In genomic region chr4:48546336-48546735, GRCh38 we compare ENCODE assay signal across 8 cellular contexts. TPM values are rescaled to one million over a fixed set of nuclear protein-coding genes. Genes with fewer than 3 reads are reported as not detected.
DNase-seq lines count a peak whose midpoint lies in the region; ATAC-seq, FAIRE-seq and TF ChIP-seq lines count a peak whose summit lies in the region.

No MANE protein-coding gene starts in this region.

- FAIRE-seq in GM18507 (lab: Jason Lieb, UNC) (peak; percentile 45), RCC 7860 (lab: Jason Lieb, UNC) (peak; percentile 36), endometrium (lab: Jason Lieb, UNC) (peak; percentile 48)

- peaks cover 93% of the 10 kb centered on the region for H3K36me3 ChIP-seq in CD4-positive, CD25-positive, alpha-beta regulatory T cell (ENCODE audit: control insufficient read depth, insufficient read depth, low read length)
- H3K36me3 ChIP-seq in ovary (no peaks in the 10 kb centered on the region), suprapubic skin (peaks cover 90% of the 10 kb centered on the region)

- no peaks in the 10 kb centered on the region for H3K27me3 Mint-ChIP-seq in CD4-positive, CD25-positive, alpha-beta regulatory T cell

- no peaks in the 10 kb centered on the region for H3K9me3 ChIP-seq in CD4-positive, CD25-positive, alpha-beta regulatory T cell (ENCODE audit: control insufficient read depth in 2 of 2, low read length in 2 of 2)
- H3K9me3 ChIP-seq in ovary (no peaks in the 10 kb centered on the region), suprapubic skin (no peaks in the 10 kb centered on the region)

- no peaks in the 10 kb centered on the region for H3K4me1 ChIP-seq in CD4-positive, CD25-positive, alpha-beta regulatory T cell (ENCODE audit: control insufficient read depth, insufficient read depth, low read length, poor library complexity, severe bottlenecking)
- H3K4me1 ChIP-seq in ovary (ENCODE audit: insufficient read depth) (no peaks in the 10 kb centered on the region), suprapubic skin (no peaks in the 10 kb centered on the region)

- WGBS in ovary, 3 donors, result 53 to 63% (median 60%) methylated on average over 2 of the region's 2 CpGs
- WGBS in suprapubic skin, result 69% methylated on average over 2 of the region's 2 CpGs

- TF ChIP-seq POLR2A in ovary (IDR thresholded peaks at IDR 0.05) (no peak), suprapubic skin (IDR thresholded peaks at IDR 0.05) (no peak)

- peaks cover 0 to 4% (median 0%) of the 10 kb centered on the region in 4 donors for H3K4me1 Mint-ChIP-seq in CD4-positive, CD25-positive, alpha-beta regulatory T cell

- ATAC-seq in CD4-positive, CD25-positive, alpha-beta regulatory T cell (ENCODE audit: low read depth in 2 of 2), result no peak
- ATAC-seq in GM18867 (IDR thresholded peaks at IDR 0.05; ENCODE audit: unreplicated experiment), result no peak

- H3K27me3 ChIP-seq in CD4-positive, CD25-positive, alpha-beta regulatory T cell (ENCODE audit: control insufficient read depth, insufficient read depth, low read length), result no peaks in the 10 kb centered on the region
- H3K27me3 ChIP-seq in ovary, result no peaks in the 10 kb centered on the region
- H3K27me3 ChIP-seq in suprapubic skin, result no peaks in the 10 kb centered on the region

- peak overlapping the region in 1 of 3 donors; percentile 67 for H3K27ac Mint-ChIP-seq in CD4-positive, CD25-positive, alpha-beta regulatory T cell

- H3K27ac ChIP-seq in CD4-positive, CD25-positive, alpha-beta regulatory T cell (ENCODE audit: insufficient read depth, low read length, poor library complexity, severe bottlenecking), result no peak overlapping the region
- H3K27ac ChIP-seq in ovary, result no peak overlapping the region
- H3K27ac ChIP-seq in suprapubic skin, result no peak overlapping the region

- no peaks in the 10 kb centered on the region for H3K9me3 Mint-ChIP-seq in CD4-positive, CD25-positive, alpha-beta regulatory T cell

- H3K4me3 ChIP-seq in CD4-positive, CD25-positive, alpha-beta regulatory T cell (ENCODE audit: low read depth, low read length), result no peak overlapping the region
- no peak overlapping the region for H3K4me3 ChIP-seq in ovary
- no peak overlapping the region for H3K4me3 ChIP-seq in suprapubic skin

- no peak overlapping the region for H3K4me3 Mint-ChIP-seq in CD4-positive, CD25-positive, alpha-beta regulatory T cell

- H3K36me3 Mint-ChIP-seq in CD4-positive, CD25-positive, alpha-beta regulatory T cell, result peaks cover 68% of the 10 kb centered on the region

- intact Hi-C loops in ovary (cut with DNase I), result no loop called here

- no peak for TF ChIP-seq EP300 in ovary (IDR thresholded peaks at IDR 0.05)
- no peak for TF ChIP-seq EP300 in suprapubic skin (IDR thresholded peaks at IDR 0.05)

- DNase-seq in CD4-positive, CD25-positive, alpha-beta regulatory T cell, result peak in 2 of 3 donors; percentile 21 to 63
- DNase-seq in GM18507 (ENCODE audit: extremely low spot score, insufficient read length, low read depth) (no peak), RCC 7860 (ENCODE audit: low spot score) (no peak), ovary (peak in 1 of 5 donors; percentile 17), germinal center (ENCODE audit: low spot score) (no peak), suprapubic skin (ENCODE audit: low spot score in 2 of 2) (no peak)

- peak in 2 of 3 donors; percentile 23 to 27 for TF ChIP-seq CTCF in ovary (IDR thresholded peaks at IDR 0.05)
- TF ChIP-seq CTCF in suprapubic skin (IDR thresholded peaks at IDR 0.05), result peak in 1 of 2 donors; percentile 29

RNA-seq across cellular contexts. Expression of gene ZAR1, which starts 56.3 kb away (rescaled TPM):
- not detected for total RNA-seq in CD4-positive, CD25-positive, alpha-beta regulatory T cell
- polyA plus RNA-seq in CD4-positive, CD25-positive, alpha-beta regulatory T cell, result not detected
- total RNA-seq in ovary (not detected), suprapubic skin (not detected)
- polyA plus RNA-seq in ovary, result under 1 TPM in 1 of 2 donors, not detected in 1; 0.31 TPM

Comparison
In these comparisons a context has a peak if more than half of its experiments do, and no peak if none do; other contexts are left out.
1. DNase-seq: peak in CD4-positive, CD25-positive, alpha-beta regulatory T cell (2 of 3); none in GM18507 (single experiment), RCC 7860 (single experiment), germinal center (single experiment) and suprapubic skin (0 of 2).